ENCODE assay signal across 6 cellular contexts in genomic region chr15:40323953-40324937, GRCh38. TPM values are rescaled to one million over a fixed set of nuclear protein-coding genes. Genes with fewer than 3 reads are reported as not detected.
DNase-seq lines count a peak whose midpoint lies in the region; ATAC-seq and TF ChIP-seq lines count a peak whose summit lies in the region.

No MANE protein-coding gene starts in this region.

- H3K9ac ChIP-seq in OCI-LY1 (ENCODE audit: low read length) (peak overlapping the region; percentile 30; the same call in 1 of the 2 replicates), fibroblast of lung (ENCODE audit: insufficient read depth, low read length) (peak overlapping the region; percentile 68)

- H3K9me2 ChIP-seq in OCI-LY1 (ENCODE audit: low read depth, low read length), result no peaks in the 10 kb centered on the region

- peak; percentile 3 for ATAC-seq in stimulated activated effector memory CD8-positive, alpha-beta T cell treated with anti-CD3 and anti-CD28 coated beads, Interleukin-12 subunit alpha, Interleukin-12 subunit beta, amount 100 ng/mL, for 72 hours

- H3K79me2 ChIP-seq in OCI-LY1 (ENCODE audit: insufficient read depth, low read length) (no peaks in the 10 kb centered on the region), fibroblast of lung (ENCODE audit: control insufficient read depth, insufficient read depth, low read length) (peaks cover 4% of the 10 kb centered on the region)

- peak overlapping the region; percentile 24 for H3K27ac Mint-ChIP-seq in stimulated activated effector memory CD8-positive, alpha-beta T cell treated with anti-CD3 and anti-CD28 coated beads, Interleukin-12 subunit alpha, Interleukin-12 subunit beta, amount 100 ng/mL, for 72 hours

- peaks cover 5% of the 10 kb centered on the region for H3K36me3 Mint-ChIP-seq in stimulated activated effector memory CD8-positive, alpha-beta T cell treated with anti-CD3 and anti-CD28 coated beads, Interleukin-12 subunit alpha, Interleukin-12 subunit beta, amount 100 ng/mL, for 72 hours

- H3K27ac ChIP-seq in OCI-LY1 (ENCODE audit: low read depth, low read length, poor library complexity, severe bottlenecking), result no peak overlapping the region
- H3K27ac ChIP-seq in fibroblast of lung (ENCODE audit: insufficient read depth, low read length), result no peak overlapping the region

- peaks cover 46% of the 10 kb centered on the region for H3K4me1 Mint-ChIP-seq in stimulated activated effector memory CD8-positive, alpha-beta T cell treated with anti-CD3 and anti-CD28 coated beads, Interleukin-12 subunit alpha, Interleukin-12 subunit beta, amount 100 ng/mL, for 72 hours

- DNase-seq in DMS53 (lab: John Stamatoyannopoulos, UW), result peak; percentile 55
- no peak for DNase-seq in DMS53 treated with DMSO at 0.1 percent for 48 hours (lab: John Stamatoyannopoulos, UW; ENCODE audit: unreplicated experiment)
- no peak for DNase-seq in fibroblast of lung (ENCODE audit: low read depth in 2 of 2)
- peak in 1 of 2 donors; percentile 71 for DNase-seq in stimulated activated effector memory CD8-positive, alpha-beta T cell treated with anti-CD3 and anti-CD28 coated beads, Interleukin-12 subunit alpha, Interleukin-12 subunit beta, amount 100 ng/mL, for 72 hours (ENCODE audit: low spot score in 2 of 2)
- no peak for DNase-seq in GM10248 (ENCODE audit: extremely low spot score)

- H3K36me3 ChIP-seq in OCI-LY1 (ENCODE audit: insufficient read depth, low read length) (no peaks in the 10 kb centered on the region), fibroblast of lung (ENCODE audit: control insufficient read depth, insufficient read depth, low read length) (no peaks in the 10 kb centered on the region)

- H3K9me3 ChIP-seq in OCI-LY1 (ENCODE audit: low read length) (no peaks in the 10 kb centered on the region), fibroblast of lung (ENCODE audit: control insufficient read depth, insufficient read depth, low read depth, low read length) (no peaks in the 10 kb centered on the region)

- POLR2A ChIA-PET in GM10248 (lab: Yijun Ruan, JAX), result no interaction called here

- H3F3A ChIP-seq in OCI-LY1 (ENCODE audit: insufficient read depth, low read length), result no peaks in the 10 kb centered on the region

- TF ChIP-seq CTCF in OCI-LY1 (IDR thresholded peaks at IDR 0.05; ENCODE audit: low read length), result no peak
- TF ChIP-seq CTCF in fibroblast of lung (conservative IDR thresholded peaks at IDR 0.05 in 1 of 2, IDR thresholded peaks at IDR 0.05 in 1 of 2; ENCODE audit: low read depth in 1 of 2, low read length in 2 of 2), result no peak
- TF ChIP-seq CTCF in GM10248 (IDR thresholded peaks at IDR 0.05; ENCODE audit: control extremely low read depth, extremely low read depth, low read depth, missing control alignments), result no peak

- H3K4me2 ChIP-seq in OCI-LY1 (ENCODE audit: low read length) (peak overlapping the region; percentile 47), fibroblast of lung (ENCODE audit: extremely low read depth, insufficient read depth, low read length) (peak overlapping the region; percentile 87)

- peak overlapping the region; percentile 73 for H3K4me3 Mint-ChIP-seq in stimulated activated effector memory CD8-positive, alpha-beta T cell treated with anti-CD3 and anti-CD28 coated beads, Interleukin-12 subunit alpha, Interleukin-12 subunit beta, amount 100 ng/mL, for 72 hours

- H3K27me3 ChIP-seq in OCI-LY1 (ENCODE audit: insufficient read depth, low read length), result no peaks in the 10 kb centered on the region
- H3K27me3 ChIP-seq in fibroblast of lung (ENCODE audit: control insufficient read depth, insufficient read depth, low read length), result no peaks in the 10 kb centered on the region

- no peaks in the 10 kb centered on the region for H4K20me1 ChIP-seq in OCI-LY1 (ENCODE audit: insufficient read depth, low read length)
- no peaks in the 10 kb centered on the region for H4K20me1 ChIP-seq in fibroblast of lung (ENCODE audit: control insufficient read depth, extremely low read depth, insufficient read depth, low read length)

- no peak overlapping the region for H2AFZ ChIP-seq in OCI-LY1 (ENCODE audit: low read length)
- H2AFZ ChIP-seq in fibroblast of lung (ENCODE audit: low read length), result no peak overlapping the region

- CTCF ChIA-PET in GM10248 (lab: Yijun Ruan, JAX), result interaction anchor here (0.9 to 8.9 kb wide), 10 partner anchors 13 to 98 kb away, joined by 3 to 222 read pairs (median 6); partner anchors contain the start of genes CCDC9B, KNSTRN and PLCB2

- no peaks in the 10 kb centered on the region for H3K9me3 Mint-ChIP-seq in stimulated activated effector memory CD8-positive, alpha-beta T cell treated with anti-CD3 and anti-CD28 coated beads, Interleukin-12 subunit alpha, Interleukin-12 subunit beta, amount 100 ng/mL, for 72 hours

- peak overlapping the region; percentile 62 for H3K4me3 ChIP-seq in OCI-LY1 (ENCODE audit: low read depth, low read length, poor library complexity, severe bottlenecking)
- peak overlapping the region; percentile 55 to 66 (median 61) for H3K4me3 ChIP-seq in fibroblast of lung (replicated peaks in 1 of 4; ENCODE audit: control extremely low read depth in 1 of 4, insufficient read depth in 1 of 4, low read depth in 3 of 4, low read length in 4 of 4)

- peaks cover 8% of the 10 kb centered on the region for H3K4me1 ChIP-seq in OCI-LY1 (ENCODE audit: insufficient read depth, low read length, severe bottlenecking)
- H3K4me1 ChIP-seq in fibroblast of lung (ENCODE audit: control insufficient read depth, extremely low read depth, insufficient read depth, low read length), result peaks cover 12% of the 10 kb centered on the region

RNA-seq across cellular contexts. Expression of gene INAFM2, which starts 0.8 kb away (rescaled TPM):
- 8.9 and 9.2 TPM in 2 replicates for total RNA-seq in fibroblast of lung
- 8.2 and 11.0 TPM in 2 replicates for polyA plus RNA-seq in fibroblast of lung
- polyA plus RNA-seq in fibroblast of lung (2012), result 12.0 and 13.1 TPM in 2 replicates
- polyA minus RNA-seq in fibroblast of lung (ENCODE audit: low replicate concordance), result 1.0 and 4.3 TPM in 2 replicates

RNA-seq across cellular contexts. Expression of gene CCDC9B, which starts 16.5 kb away (rescaled TPM):
- total RNA-seq in fibroblast of lung, result 14.4 and 38.0 TPM in 2 replicates
- 1.7 and 2.0 TPM in 2 replicates for polyA plus RNA-seq in fibroblast of lung
- 17.5 and 33.4 TPM in 2 replicates for polyA plus RNA-seq in fibroblast of lung (2012)
- 17.4 and 25.3 TPM in 2 replicates for polyA minus RNA-seq in fibroblast of lung (ENCODE audit: low replicate concordance)

RNA-seq across cellular contexts. Expression of gene PLCB2, which starts 16.5 kb away (rescaled TPM):
- under 0.01 TPM in 2 replicates for total RNA-seq in fibroblast of lung
- polyA plus RNA-seq in fibroblast of lung, result 0.33 and 0.40 TPM in 2 replicates
- 0.35 and 0.68 TPM in 2 replicates for polyA plus RNA-seq in fibroblast of lung (2012)
- polyA minus RNA-seq in fibroblast of lung (ENCODE audit: low replicate concordance), result not detected in 2 replicates

RNA-seq across cellular contexts. Expression of gene PHGR1, which starts 26.6 kb away (rescaled TPM):
- total RNA-seq in fibroblast of lung, result not detected in 2 replicates
- polyA plus RNA-seq in fibroblast of lung, result not detected in 2 replicates
- not detected in 2 replicates for polyA plus RNA-seq in fibroblast of lung (2012)
- polyA minus RNA-seq in fibroblast of lung (ENCODE audit: low replicate concordance), result not detected in 2 replicates

RNA-seq across cellular contexts. Expression of gene DISP2, which starts 33.8 kb away (rescaled TPM):
- total RNA-seq in fibroblast of lung, result under 0.01 and 0.26 TPM in 2 replicates
- 0.11 and 0.43 TPM in 2 replicates for polyA plus RNA-seq in fibroblast of lung
- polyA plus RNA-seq in fibroblast of lung (2012), result 0.62 and 1.1 TPM in 2 replicates
- 0.12 and 0.26 TPM in 2 replicates for polyA minus RNA-seq in fibroblast of lung (ENCODE audit: low replicate concordance)
